ENCODE assay signal across 8 cellular contexts in genomic region chr6:149140137-149140909, GRCh38.
DNase-seq lines count a peak whose midpoint lies in the region; ATAC-seq and TF ChIP-seq lines count a peak whose summit lies in the region.

No MANE protein-coding gene starts in this region.

- 64% methylated on average over 12 of the region's 12 CpGs for WGBS in esophagus, 2 donors
- WGBS in endodermal cell (ENCODE audit: insufficient coverage in 1 of 2, insufficient read length in 1 of 2), 2 experiments = 83 to 86% methylated on average over 10 to 12 of the region's 12 CpGs

- peaks cover 2% of the 10 kb centered on the region for H3K9me3 Mint-ChIP-seq in endodermal cell

- H3K9me3 ChIP-seq in esophagus (ENCODE audit: control insufficient read depth in 2 of 2, insufficient read depth in 1 of 2, low read depth in 1 of 2, low read length in 1 of 2) = no peaks in the 10 kb centered on the region
- H3K9me3 ChIP-seq in endodermal cell (ENCODE audit: control insufficient read depth, low read length) = no peaks in the 10 kb centered on the region

- H3K27ac Mint-ChIP-seq in endodermal cell = no peak overlapping the region

- H3K27me3 ChIP-seq in esophagus (ENCODE audit: control insufficient read depth in 1 of 2, insufficient read depth in 2 of 2, low read length in 2 of 2) (no peaks in the 10 kb centered on the region), foreskin keratinocyte (peaks cover 18% of the 10 kb centered on the region), endodermal cell (ENCODE audit: control insufficient read depth, insufficient read depth, low read length, poor library complexity, severe bottlenecking) (no peaks in the 10 kb centered on the region)

- DNase-seq in GM12864 (ENCODE audit: low read depth) (peak; percentile 30), T-helper 2 cell (peak in 4 of 5 experiments; percentile 20 to 95 (median 42)), NCI-H1105 treated with DMSO at 0.1 percent for 48 hours (lab: John Stamatoyannopoulos, UW) (no peak), foreskin keratinocyte (no peak), endodermal cell (no peak)

- no peak overlapping the region for H3K4me3 Mint-ChIP-seq in endodermal cell

- H3K4me3 ChIP-seq in GM12864 (ENCODE audit: low read depth, low read length) (peak overlapping the region; percentile 9), esophagus (ENCODE audit: low read depth in 1 of 2, low read length in 2 of 2) (no peak overlapping the region), endodermal cell (ENCODE audit: low read length) (no peak overlapping the region)

- H3K9ac ChIP-seq in endodermal cell (ENCODE audit: extremely low read depth, low read length, poor library complexity, severe bottlenecking) = no peak overlapping the region

- H3K36me3 Mint-ChIP-seq in endodermal cell (ENCODE audit: low read depth) = no peaks in the 10 kb centered on the region

- ATAC-seq in HG02571 (IDR thresholded peaks at IDR 0.05; ENCODE audit: unreplicated experiment) (peak; percentile 76), foreskin keratinocyte (no peak), GM19324 (IDR thresholded peaks at IDR 0.05; ENCODE audit: low FRiP score, unreplicated experiment) (no peak)

- TF ChIP-seq CTCF in GM12864 (IDR thresholded peaks at IDR 0.05; ENCODE audit: low read depth, low read length, missing control alignments) (no peak), foreskin keratinocyte (conservative IDR thresholded peaks at IDR 0.05) (no peak), endodermal cell (conservative IDR thresholded peaks at IDR 0.05) (no peak)

- no peaks in the 10 kb centered on the region for H3K27me3 Mint-ChIP-seq in endodermal cell (ENCODE audit: insufficient read depth)

- H3K27ac ChIP-seq in esophagus (ENCODE audit: low read depth in 2 of 2, low read length in 1 of 2) = peak overlapping the region; percentile 0 to 18
- H3K27ac ChIP-seq in foreskin keratinocyte = no peak overlapping the region
- no peak overlapping the region for H3K27ac ChIP-seq in endodermal cell (ENCODE audit: low read depth, low read length)

- H3K36me3 ChIP-seq in esophagus (ENCODE audit: control insufficient read depth in 2 of 2, insufficient read depth in 2 of 2, low read length in 1 of 2) (no peaks in the 10 kb centered on the region), endodermal cell (ENCODE audit: control insufficient read depth, insufficient read depth, low read length) (no peaks in the 10 kb centered on the region)

- H3K4me1 Mint-ChIP-seq in endodermal cell = peaks cover 7% of the 10 kb centered on the region

- H3K4me1 ChIP-seq in esophagus (ENCODE audit: control insufficient read depth in 2 of 2, insufficient read depth in 2 of 2, low read length in 1 of 2) (no peaks in the 10 kb centered on the region), foreskin keratinocyte (no peaks in the 10 kb centered on the region), endodermal cell (ENCODE audit: control insufficient read depth, insufficient read depth, low read length) (no peaks in the 10 kb centered on the region)

Comparison
In these comparisons a context has a peak if more than half of its experiments do, and no peak if none do; other contexts are left out.
1. DNase-seq: peak in GM12864 (single experiment) and T-helper 2 cell (4 of 5); none in NCI-H1105 treated with DMSO at 0.1 percent for 48 hours (single experiment), foreskin keratinocyte (0 of 2) and endodermal cell (single experiment).
2. H3K27ac ChIP-seq: peak in esophagus (2 of 2); none in foreskin keratinocyte (single experiment) and endodermal cell (single experiment).